Comparison of ENCODE assay signal across 8 cellular contexts in genomic region chr22:40512426-40513136, GRCh38.
DNase-seq lines count a peak whose midpoint lies in the region; ATAC-seq and TF ChIP-seq lines count a peak whose summit lies in the region.

No MANE protein-coding gene starts in this region.

- peaks cover 32 to 40% (median 35%) of the 10 kb centered on the region in 3 donors for H3K4me1 ChIP-seq in skeletal muscle tissue (ENCODE audit: control insufficient read depth in 3 of 3, insufficient read depth in 3 of 3, low read length in 3 of 3)

- H3K4me3 ChIP-seq in skeletal muscle tissue (ENCODE audit: low read length in 3 of 3) = peak overlapping the region in 1 of 3 donors; percentile 7

- DNase-seq in GOT3 (lab: John Stamatoyannopoulos, UW) (peak; percentile 37), T-helper 17 cell (no peak), left cardiac atrium (no peak), GM10266 (ENCODE audit: extremely low spot score) (no peak), DMS53 (lab: John Stamatoyannopoulos, UW) (no peak)

- peaks cover 19% of the 10 kb centered on the region for H3K4me1 Mint-ChIP-seq in T-helper 17 cell

- H3K27ac Mint-ChIP-seq in T-helper 17 cell = peak overlapping the region; percentile 62

- TF ChIP-seq CTCF in GM10266 (IDR thresholded peaks at IDR 0.05; ENCODE audit: control insufficient read depth, insufficient read depth, low read depth, missing control alignments) = no peak

- peaks cover 4% of the 10 kb centered on the region for H3K36me3 Mint-ChIP-seq in T-helper 17 cell (ENCODE audit: low read depth)

- H3K9ac ChIP-seq in skeletal muscle tissue (ENCODE audit: low read depth in 1 of 3, low read length in 3 of 3) = no peak overlapping the region

- H3K9me3 ChIP-seq in T-helper 17 cell (ENCODE audit: control insufficient read depth, low read length, poor library complexity, severe bottlenecking) (no peaks in the 10 kb centered on the region), skeletal muscle tissue (ENCODE audit: control insufficient read depth in 3 of 3, low read length in 3 of 3) (no peaks in the 10 kb centered on the region)

- H3K4me3 Mint-ChIP-seq in T-helper 17 cell = no peak overlapping the region

- H3K27me3 ChIP-seq in skeletal muscle tissue (ENCODE audit: control insufficient read depth in 3 of 3, insufficient read depth in 3 of 3, low read length in 3 of 3) = no peaks in the 10 kb centered on the region

- H3K36me3 ChIP-seq in skeletal muscle tissue (ENCODE audit: control insufficient read depth in 3 of 3, insufficient read depth in 3 of 3, low read length in 3 of 3) = peaks cover 0 to under 1% (median 0%) of the 10 kb centered on the region in 3 donors

- intact Hi-C loops in left cardiac atrium (cut with DNase I) = no loop called here

- H3K27ac ChIP-seq in skeletal muscle tissue (ENCODE audit: low read depth, low read length) = peak overlapping the region; percentile 78

- ATAC-seq in T-helper 17 cell (no peak), left cardiac atrium (peak; percentile 73), GM21515 (IDR thresholded peaks at IDR 0.05; ENCODE audit: unreplicated experiment) (no peak), HG03442 (IDR thresholded peaks at IDR 0.05; ENCODE audit: unreplicated experiment) (no peak)

- no peaks in the 10 kb centered on the region for H3K27me3 Mint-ChIP-seq in T-helper 17 cell

Comparison
In these comparisons a context has a peak if more than half of its experiments do, and no peak if none do; other contexts are left out.
1. ATAC-seq: peak in left cardiac atrium (2 of 2); none in T-helper 17 cell (single experiment), GM21515 (single experiment) and HG03442 (single experiment).